In the genomic region with DNA sequence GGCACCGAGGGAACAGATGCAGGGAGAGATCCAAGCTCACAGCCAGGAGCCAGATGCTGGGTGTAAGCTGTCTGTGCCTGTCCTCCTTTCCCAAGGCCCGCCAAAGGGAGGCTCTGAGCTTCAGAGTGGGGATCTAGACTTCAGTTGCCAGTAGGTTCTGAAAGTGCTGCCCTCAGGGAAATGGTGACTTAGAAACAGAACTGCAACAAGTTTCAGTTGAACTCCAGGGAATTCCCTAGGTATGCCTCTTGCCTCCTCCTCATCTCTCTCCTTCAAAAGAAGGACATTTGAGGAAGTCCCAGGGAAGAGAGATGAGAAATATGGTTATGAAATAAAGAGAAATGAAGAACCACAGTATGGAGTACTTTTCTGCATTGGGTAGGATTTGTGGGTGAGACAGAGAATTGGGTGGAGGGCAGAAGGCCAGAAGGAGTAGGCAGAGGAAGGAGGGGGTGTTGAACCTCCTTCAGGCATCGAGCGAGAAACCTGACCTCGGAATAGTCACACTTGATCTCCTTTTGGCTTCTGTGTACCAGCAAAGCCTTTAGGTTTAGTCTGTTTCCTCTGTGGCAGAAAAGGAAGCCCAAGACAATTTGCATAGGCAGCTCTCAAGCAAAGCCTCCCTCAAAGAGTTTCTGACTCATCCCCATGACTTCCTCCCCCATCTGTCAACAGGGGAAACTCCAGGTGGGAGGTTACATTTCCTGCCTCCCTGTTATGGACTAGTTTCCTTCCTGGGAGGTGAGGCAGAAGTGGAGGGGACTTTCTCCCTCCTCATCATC, we compare ENCODE assay signal across 1 cellular context.
A peak's percentile ranks its signal among the peaks of the same experiment; 100 is the strongest.
TF ChIP-seq lines count a peak whose summit lies in the region.

No MANE protein-coding gene starts in this region.

TF ChIP-seq in HCT116, 20 proteins besides CTCF, POLR2A, EP300 and RAD21 (continued from another document):
- TF ChIP-seq SRF (IDR thresholded peaks at IDR 0.05; ENCODE audit: low read depth) (peak; percentile 68), CBX3 (IDR thresholded peaks at IDR 0.05; ENCODE audit: low read depth) (peak; percentile 66), SP1 (IDR thresholded peaks at IDR 0.05; ENCODE audit: low read depth) (peak; percentile 45), JUND (IDR thresholded peaks at IDR 0.05) (peak; percentile 69), FOSL1 (IDR thresholded peaks at IDR 0.05; ENCODE audit: low read depth) (peak; percentile 68; the same call in 1 of the 2 replicates), TCF7L2 (IDR thresholded peaks at IDR 0.05; ENCODE audit: borderline replicate concordance, extremely low read depth, insufficient read depth, insufficient read length) (peak; percentile 87)
